14 cellular contexts compared by ENCODE assay signal in the genomic region with DNA sequence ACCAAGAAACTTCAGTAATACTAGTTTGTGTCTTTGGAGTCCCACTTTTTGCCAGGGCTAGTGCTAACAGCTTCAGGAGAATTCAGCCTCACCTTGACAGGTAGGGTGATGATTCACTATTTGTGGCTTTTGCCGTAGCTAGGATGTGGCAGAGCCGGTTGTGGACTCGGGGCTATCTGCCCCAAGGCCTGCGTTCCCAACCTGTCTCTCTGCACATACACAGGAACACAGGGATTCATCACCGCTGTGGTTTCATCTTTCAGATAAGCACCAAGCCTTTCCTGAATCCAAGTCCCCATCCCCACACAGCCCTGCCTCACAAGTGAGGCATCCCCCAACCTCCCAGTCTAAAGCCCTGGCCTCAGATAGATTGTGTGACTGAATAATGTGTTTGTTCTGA. TPM values are rescaled to one million over a fixed set of nuclear protein-coding genes. Genes with fewer than 3 reads are reported as not detected.
DNase-seq lines count a peak whose midpoint lies in the region; ATAC-seq and TF ChIP-seq lines count a peak whose summit lies in the region.
"Had no signal": no experiment of that assay in that cellular context is flagged by ENCODE, and none has a peak within 500 bp of the region (broad histone marks: within the 10 kb centered on the region; RNA-seq: fewer than 3 reads in every experiment).

No MANE protein-coding gene starts in this region.

- H3K27ac Mint-ChIP-seq in activated naive CD8-positive, alpha-beta T cell = no peak overlapping the region
- no peak overlapping the region for H3K27ac Mint-ChIP-seq in activated naive CD8-positive, alpha-beta T cell treated with anti-CD3 and anti-CD28 coated beads, Interleukin-2, amount 50 U/mL, for 24 hours
- H3K27ac Mint-ChIP-seq in activated T-helper 17 cell treated with anti-CD3 and anti-CD28 coated beads, Interleukin-2, amount 50 U/mL, for 72 hours = no peak overlapping the region
- H3K27ac Mint-ChIP-seq: dendritic cell treated with granulocyte-macrophage colony-stimulating factor and Interleukin-4, amounts not matched to agents 40 ng/mL and 50 ng/mL, for 4 days; stimulated activated naive CD8-positive, alpha-beta T cell treated with anti-CD3 and anti-CD28 coated beads, Interleukin-15, Interleukin-2, amounts not matched to agents 100 ng/mL and 50 ng/mL, for 24 hours had no signal

- H3K27ac ChIP-seq in temporal lobe (ENCODE audit: low read depth, low read length) (peak overlapping the region; percentile 65), brain microvascular endothelial cell (no peak overlapping the region)

- peak overlapping the region; percentile 67 for H3K4me3 Mint-ChIP-seq in activated naive CD8-positive, alpha-beta T cell
- H3K4me3 Mint-ChIP-seq in activated naive CD8-positive, alpha-beta T cell treated with anti-CD3 and anti-CD28 coated beads, Interleukin-2, amount 50 U/mL, for 24 hours = no peak overlapping the region
- H3K4me3 Mint-ChIP-seq in activated T-helper 17 cell treated with anti-CD3 and anti-CD28 coated beads, Interleukin-2, amount 50 U/mL, for 72 hours = peak overlapping the region; percentile 6
- H3K4me3 Mint-ChIP-seq: dendritic cell treated with granulocyte-macrophage colony-stimulating factor and Interleukin-4, amounts not matched to agents 40 ng/mL and 50 ng/mL, for 4 days had no signal

- no peak for ATAC-seq in activated naive CD8-positive, alpha-beta T cell treated with anti-CD3 and anti-CD28 coated beads, Interleukin-2, amount 50 U/mL, for 24 hours
- ATAC-seq in activated T-helper 17 cell treated with anti-CD3 and anti-CD28 coated beads, Interleukin-2, amount 50 U/mL, for 72 hours (replicated peaks) = no peak

- no peak for DNase-seq in activated naive CD8-positive, alpha-beta T cell treated with anti-CD3 and anti-CD28 coated beads, Interleukin-2, amount 50 U/mL, for 24 hours
- DNase-seq in iPS-NIHi7 (ENCODE audit: extremely low spot score) (no peak), brain microvascular endothelial cell (no peak)
- no peak for DNase-seq in stimulated activated naive CD4-positive, alpha-beta T cell treated with Interleukin-2 at 50 U/mL for 16 hours (lab: John Stamatoyannopoulos, UW)
- DNase-seq: ACHN; activated CD4-positive, alpha-beta T cell treated with anti-CD3 and anti-CD28 coated beads for 1 hour; amniotic stem cell; NCI-H446 had no signal

- H3K4me1 Mint-ChIP-seq in activated naive CD8-positive, alpha-beta T cell (ENCODE audit: low read depth) = peaks cover 10% of the 10 kb centered on the region
- peaks cover 3% of the 10 kb centered on the region for H3K4me1 Mint-ChIP-seq in activated naive CD8-positive, alpha-beta T cell treated with anti-CD3 and anti-CD28 coated beads, Interleukin-2, amount 50 U/mL, for 24 hours
- H3K4me1 Mint-ChIP-seq in activated T-helper 17 cell treated with anti-CD3 and anti-CD28 coated beads, Interleukin-2, amount 50 U/mL, for 72 hours = no peaks in the 10 kb centered on the region

- peaks cover 19% of the 10 kb centered on the region for H3K27me3 Mint-ChIP-seq in activated naive CD8-positive, alpha-beta T cell
- peaks cover 56% of the 10 kb centered on the region for H3K27me3 Mint-ChIP-seq in activated naive CD8-positive, alpha-beta T cell treated with anti-CD3 and anti-CD28 coated beads, Interleukin-2, amount 50 U/mL, for 24 hours
- H3K27me3 Mint-ChIP-seq in activated T-helper 17 cell treated with anti-CD3 and anti-CD28 coated beads, Interleukin-2, amount 50 U/mL, for 72 hours = peaks cover 63% of the 10 kb centered on the region

- H3K9me3 Mint-ChIP-seq in activated naive CD8-positive, alpha-beta T cell (ENCODE audit: low read depth) = no peaks in the 10 kb centered on the region
- H3K9me3 Mint-ChIP-seq in activated naive CD8-positive, alpha-beta T cell treated with anti-CD3 and anti-CD28 coated beads, Interleukin-2, amount 50 U/mL, for 24 hours = no peaks in the 10 kb centered on the region
- no peaks in the 10 kb centered on the region for H3K9me3 Mint-ChIP-seq in activated T-helper 17 cell treated with anti-CD3 and anti-CD28 coated beads, Interleukin-2, amount 50 U/mL, for 72 hours
- H3K9me3 Mint-ChIP-seq: dendritic cell treated with granulocyte-macrophage colony-stimulating factor and Interleukin-4, amounts not matched to agents 40 ng/mL and 50 ng/mL, for 4 days; stimulated activated naive CD8-positive, alpha-beta T cell treated with anti-CD3 and anti-CD28 coated beads, Interleukin-15, Interleukin-2, amounts not matched to agents 100 ng/mL and 50 ng/mL, for 24 hours had no signal

- no peak overlapping the region for H3K9ac ChIP-seq in iPS-15b (ENCODE audit: low read depth, low read length)

- H3K9me3 ChIP-seq in iPS-15b (ENCODE audit: control insufficient read depth, insufficient read depth, low read length) = no peaks in the 10 kb centered on the region

- H3K27me3 ChIP-seq in iPS-15b (ENCODE audit: control insufficient read depth, insufficient read depth, low read length) = peaks cover 99% of the 10 kb centered on the region
- H3K27me3 ChIP-seq in brain microvascular endothelial cell (replicated peaks) = peaks cover 89% of the 10 kb centered on the region

- H3K36me3 ChIP-seq in iPS-15b (ENCODE audit: control insufficient read depth, insufficient read depth, low read length) = no peaks in the 10 kb centered on the region
- no peaks in the 10 kb centered on the region for H3K36me3 ChIP-seq in brain microvascular endothelial cell (replicated peaks)

- H3K4me1 ChIP-seq in iPS-15b (ENCODE audit: control insufficient read depth, insufficient read depth, low read length) = peaks cover 6% of the 10 kb centered on the region

- in situ Hi-C loops in brain microvascular endothelial cell (cut with HindIII; ENCODE audit: low pct_ligation_motif_present, low sequenced_read_pairs) = no loop called here

- H3K4me3 ChIP-seq in iPS-15b (ENCODE audit: low read depth, low read length) (peak overlapping the region; percentile 36), brain microvascular endothelial cell (ENCODE audit: low read depth, low read length) (no peak overlapping the region)

- H3K36me3 Mint-ChIP-seq in activated naive CD8-positive, alpha-beta T cell = peaks cover 2% of the 10 kb centered on the region
- no peaks in the 10 kb centered on the region for H3K36me3 Mint-ChIP-seq in activated naive CD8-positive, alpha-beta T cell treated with anti-CD3 and anti-CD28 coated beads, Interleukin-2, amount 50 U/mL, for 24 hours (ENCODE audit: low read depth)
- no peaks in the 10 kb centered on the region for H3K36me3 Mint-ChIP-seq in activated T-helper 17 cell treated with anti-CD3 and anti-CD28 coated beads, Interleukin-2, amount 50 U/mL, for 72 hours (ENCODE audit: low read depth)

- no peak for TF ChIP-seq CTCF in brain microvascular endothelial cell (IDR thresholded peaks at IDR 0.05; ENCODE audit: low read depth, low read length, missing control alignments)

RNA-seq across cellular contexts. Expression of gene POLG, which starts 45.2 kb away (rescaled TPM):
- total RNA-seq in activated T-helper 17 cell treated with anti-CD3 and anti-CD28 coated beads, Interleukin-2, amount 50 U/mL, for 72 hours = 10 to 100 TPM; 76.9 to 89.7 TPM
- total RNA-seq in temporal lobe = 27.5 TPM
